In the genomic region with DNA sequence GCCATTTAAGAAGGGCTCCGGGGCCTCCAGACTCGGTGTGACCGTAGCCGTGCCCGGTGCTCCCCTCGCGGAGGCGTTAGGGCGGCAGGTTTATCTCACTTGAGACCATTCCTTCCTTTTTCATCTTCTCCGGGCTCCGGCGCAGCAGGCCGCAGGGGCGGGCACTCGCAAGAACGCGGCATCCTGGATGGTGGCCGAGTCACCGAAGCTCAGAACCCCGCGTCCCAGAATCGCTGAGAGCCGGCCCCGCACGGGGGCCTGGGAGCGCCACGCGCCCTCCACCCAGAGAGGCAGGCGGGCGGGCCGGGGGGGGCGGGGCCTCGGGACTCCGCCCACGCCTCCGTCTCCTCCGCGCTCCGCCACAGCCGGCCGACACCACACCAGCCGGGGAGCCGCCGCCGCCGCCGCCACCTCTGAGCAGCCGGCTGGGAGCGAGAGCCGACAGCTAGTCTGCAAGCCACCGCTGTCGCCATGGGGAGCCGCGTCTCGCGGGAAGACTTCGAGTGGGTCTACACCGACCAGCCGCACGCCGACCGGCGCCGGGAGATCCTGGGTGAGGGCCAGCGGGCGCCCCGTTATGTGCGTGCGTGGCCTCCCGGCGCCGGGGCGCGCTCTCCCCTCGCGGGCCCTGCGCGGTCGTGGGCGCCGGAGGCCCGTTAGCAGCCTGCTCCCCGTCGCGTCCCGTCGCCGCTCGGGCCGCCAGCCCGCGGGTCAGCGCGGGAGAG, we compare ENCODE assay signal across 8 cellular contexts. TPM values are rescaled to one million over a fixed set of nuclear protein-coding genes. Genes with fewer than 3 reads are reported as not detected.
DNase-seq lines count a peak whose midpoint lies in the region; ATAC-seq and TF ChIP-seq lines count a peak whose summit lies in the region.

A gene (plus strand): TSS at position 375 of the 725 bp plus-strand sequence. CDS start 97 bp downstream, at position 472.

- intact Hi-C loops in colonic mucosa (cut with DNase I): no loop called here

- peaks cover 5% of the 10 kb centered on the region for H3K4me1 ChIP-seq in colonic mucosa

- peak within 1 kb of the TSS; percentile 85 to 96 for H3K9ac ChIP-seq in colonic mucosa (ENCODE audit: low read depth in 2 of 2, low read length in 2 of 2)

- H3K4me3 ChIP-seq in BJ (ENCODE audit: low read depth, low read length) (peak within 1 kb of the TSS; percentile 75), colonic mucosa (peak within 1 kb of the TSS; percentile 96)

- H3K36me3 ChIP-seq in BJ (ENCODE audit: control insufficient read depth, insufficient read depth, low read length): peaks cover 1% of the 10 kb centered on the region; the same call in 1 of the 2 replicates
- H3K36me3 ChIP-seq in colonic mucosa: no peaks in the 10 kb centered on the region

- no peaks in the 10 kb centered on the region for H3K9me3 ChIP-seq in colonic mucosa

- H3K27ac ChIP-seq in colonic mucosa: peak within 1 kb of the TSS; percentile 98

- POLR2A ChIA-PET in BJ (lab: Charles Lee): interaction anchor here (0.6 kb wide), 2 partner anchors 11 to 12 kb away, joined by 3 read pairs; no protein-coding TSS in a partner anchor

- ATAC-seq in HG03432 (IDR thresholded peaks at IDR 0.05; ENCODE audit: unreplicated experiment) (peak; percentile 75), left lobe of liver (peak; percentile 95)

- DNase-seq in BJ (ENCODE audit: low read depth) (no peak), GM19238 (ENCODE audit: insufficient read length, low spot score) (peak; percentile 92), NCI-H510A (lab: John Stamatoyannopoulos, UW) (peak; percentile 82), colonic mucosa (peak; percentile 87), left lobe of liver (ENCODE audit: low spot score) (peak; percentile 89)
- peak; percentile 85 for DNase-seq in activated CD4-positive, alpha-beta T cell treated with anti-CD3 and anti-CD28 coated beads for 48 hours
- DNase-seq in stimulated activated CD4-positive, alpha-beta T cell treated with anti-CD3 and anti-CD28 coated beads, Interleukin-2, amount 100 ng/mL, for 4 hours (ENCODE audit: low read depth): peak; percentile 70

- H3K27me3 ChIP-seq in BJ (ENCODE audit: control insufficient read depth, insufficient read depth, low read length) (no peaks in the 10 kb centered on the region), colonic mucosa (no peaks in the 10 kb centered on the region)

- CTCF ChIA-PET in BJ (lab: Yijun Ruan, JAX): interaction anchor here (1.4 to 1.9 kb wide), 2 partner anchors 10 to 93 kb away, joined by 3 to 7 read pairs; no protein-coding TSS in a partner anchor

- 0 out of 2 replicates have a peak, but pooled peaks have one; percentile 5 for TF ChIP-seq CTCF in BJ (IDR thresholded peaks at IDR 0.05; ENCODE audit: insufficient read depth, low read depth, low read length)
- no peak for TF ChIP-seq CTCF in colonic mucosa (IDR thresholded peaks at IDR 0.05)

RNA-seq across cellular contexts. Expression of the gene that starts here (rescaled TPM):
- polyA plus RNA-seq in BJ (2011; rRNA removed): 77.2 and 152 TPM in 2 replicates
- 36.5 and 41.0 TPM in 2 replicates for polyA minus RNA-seq in BJ (2011; rRNA and poly(A)+ RNA removed)
- total RNA-seq in colonic mucosa: 10 to 100 TPM; 13.3 to 36.8 TPM
- 17.2 TPM for total RNA-seq in left lobe of liver
